ENCODE assay signal across 1 cellular context in the genomic region with DNA sequence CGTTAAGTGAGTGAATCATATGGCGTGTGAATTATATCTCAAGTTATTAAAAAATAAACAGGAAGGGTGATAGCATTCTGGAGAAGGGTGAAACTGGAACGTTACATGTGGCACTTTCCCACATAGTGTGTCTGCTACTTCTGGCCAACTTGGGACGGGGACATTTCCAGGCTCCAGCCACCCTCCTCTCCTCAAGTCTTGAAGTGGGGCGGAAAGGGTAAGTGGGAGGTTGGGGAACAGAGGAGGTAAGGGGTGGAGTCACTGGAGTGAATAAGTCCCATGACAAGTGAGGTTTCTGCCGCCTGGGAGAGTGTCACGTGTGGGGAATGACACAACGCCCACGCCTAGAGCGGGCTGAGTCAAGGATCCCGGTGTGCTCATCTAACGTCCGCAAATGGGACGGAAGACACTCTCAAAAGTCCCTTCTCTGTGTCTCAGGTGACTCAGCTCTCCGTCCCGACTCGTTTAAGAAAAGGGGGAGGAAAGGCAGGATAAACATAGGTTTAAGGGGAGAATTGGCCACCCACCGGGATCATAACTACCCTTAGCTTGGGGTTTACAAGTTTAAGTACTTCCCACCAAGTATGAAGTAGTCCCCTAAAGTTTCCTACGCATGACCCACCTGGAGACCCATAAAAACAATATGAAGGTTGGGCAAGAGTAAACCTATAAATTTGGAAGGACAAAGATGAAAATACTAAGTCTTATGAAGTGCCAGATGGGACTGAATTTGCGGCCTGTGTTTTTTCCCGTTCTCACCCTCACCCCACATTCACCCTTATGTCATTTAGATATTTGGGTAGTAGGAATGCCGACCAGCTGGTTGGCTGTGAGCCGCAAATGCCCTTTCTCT.
TF ChIP-seq lines count a peak whose summit lies in the region.

No MANE protein-coding gene starts in this region.

TF ChIP-seq in HEK293, 187 proteins besides CTCF, POLR2A, EP300 and RAD21 (continued from another document):
- TF ChIP-seq ZBTB44 (tag by site-specific recombination; IDR thresholded peaks at IDR 0.05) (peak; percentile 20; the same call in 1 of the 2 replicates), KLF16 (tag by site-specific recombination; IDR thresholded peaks at IDR 0.05) (peak; percentile 88), ZNF140 (tag by site-specific recombination; IDR thresholded peaks at IDR 0.05) (no peak), ZNF274 (IDR thresholded peaks at IDR 0.05; ENCODE audit: low read length) (no peak), ZNF274 (tag by site-specific recombination; IDR thresholded peaks at IDR 0.05; ENCODE audit: borderline replicate concordance) (no peak), ZSCAN23 (tag by site-specific recombination; IDR thresholded peaks at IDR 0.05) (peak; percentile 68; the same call in 1 of the 2 replicates), ZNF391 (tag by site-specific recombination; IDR thresholded peaks at IDR 0.05; ENCODE audit: borderline replicate concordance, low read depth) (peak; percentile 77; the same call in 1 of the 2 replicates), ZSCAN16 (tag by site-specific recombination; IDR thresholded peaks at IDR 0.05) (no peak), ZNF549 (tag by site-specific recombination; IDR thresholded peaks at IDR 0.05) (no peak), ZIC2 (tag by site-specific recombination; IDR thresholded peaks at IDR 0.05) (peak; percentile 51), TCF7L2 (IDR thresholded peaks at IDR 0.05; ENCODE audit: borderline replicate concordance, low read depth, low read length) (no peak), ZNF596 (tag by site-specific recombination; IDR thresholded peaks at IDR 0.05) (no peak), GLIS1 (tag by site-specific recombination; IDR thresholded peaks at IDR 0.05) (peak; percentile 97), ZNF501 (tag by site-specific recombination; IDR thresholded peaks at IDR 0.05) (peak; percentile 52), ZSCAN5A (tag by site-specific recombination; IDR thresholded peaks at IDR 0.05) (no peak; the same call in 1 of the 2 replicates), ZBTB20 (tag by site-specific recombination; IDR thresholded peaks at IDR 0.05) (peak; percentile 66; the same call in 1 of the 2 replicates), GLIS2 (tag by site-specific recombination; IDR thresholded peaks at IDR 0.05) (peak; percentile 98), ZNF843 (tag by site-specific recombination; IDR thresholded peaks at IDR 0.05) (peak; percentile 72)
